Comparison of ENCODE assay signal across 15 cellular contexts in the genomic region with DNA sequence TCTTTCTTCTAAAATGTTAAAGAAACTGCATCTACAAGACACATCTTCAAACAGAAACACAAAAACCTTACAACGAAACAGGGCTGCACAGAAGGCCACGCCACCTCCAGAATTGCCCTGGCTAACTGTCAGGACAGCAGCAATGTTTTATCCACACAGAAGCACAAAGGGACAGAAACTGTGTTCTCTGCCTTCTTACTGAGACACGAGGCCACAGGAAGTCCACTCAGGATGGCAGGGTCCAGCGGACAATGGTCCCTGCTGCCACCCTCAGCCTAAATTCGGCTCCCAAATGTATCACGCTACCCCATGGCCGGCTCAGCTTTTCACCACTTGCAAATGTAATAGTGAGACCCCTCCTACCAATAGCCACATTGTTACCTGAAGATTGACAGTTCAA.
DNase-seq lines count a peak whose midpoint lies in the region; ATAC-seq and TF ChIP-seq lines count a peak whose summit lies in the region.
"Had no signal": no experiment of that assay in that cellular context is flagged by ENCODE, and none has a peak within 500 bp of the region (broad histone marks: within the 10 kb centered on the region; RNA-seq: fewer than 3 reads in every experiment).

No MANE protein-coding gene starts in this region.

- 0 out of 2 replicates have a peak overlapping the region, but pooled peaks have one; percentile 5 for H3K27ac Mint-ChIP-seq in WTC11

- H3K4me3 Mint-ChIP-seq in WTC11: no peak overlapping the region

- H3K4me1 Mint-ChIP-seq in WTC11: peaks cover 29% of the 10 kb centered on the region

- no peak overlapping the region for H3K4me3 ChIP-seq in H7 (ENCODE audit: insufficient read depth, low read depth, low read length)

- no peaks in the 10 kb centered on the region for H3K36me3 Mint-ChIP-seq in WTC11

- CTCF ChIA-PET in WTC11 (lab: Charles Lee): no interaction called here

- DNase-seq in H7 (peak; percentile 20), WTC11 (ENCODE audit: low spot score) (no peak), left lobe of liver (ENCODE audit: low spot score) (peak; percentile 14), posterior vena cava (ENCODE audit: low spot score) (peak; percentile 59)
- no peak for DNase-seq in stimulated activated CD4-positive, alpha-beta T cell treated with anti-CD3 and anti-CD28 coated beads, Interleukin-2, amount 100 ng/mL, for 48 hours
- DNase-seq in activated CD8-positive, alpha-beta memory T cell treated with anti-CD3 and anti-CD28 coated beads, Interleukin-2, amount 50 U/mL, for 48 hours: no peak
- DNase-seq: ACHN, KG1, NCI-H187, NCI-H2107, NCI-H226, NCI-H82, OCI-M1, SHP77 had no signal

- POLR2A ChIA-PET in WTC11 (lab: Charles Lee): no interaction called here

- H3K9me3 Mint-ChIP-seq in WTC11: no peaks in the 10 kb centered on the region

- H3K36me3 ChIP-seq in H7 (replicated peaks; ENCODE audit: control insufficient read depth, insufficient read depth, low read length): no peaks in the 10 kb centered on the region

- ATAC-seq in WTC11 (no peak), left lobe of liver (no peak), HG03432 (IDR thresholded peaks at IDR 0.05; ENCODE audit: unreplicated experiment) (no peak)

- no peaks in the 10 kb centered on the region for H3K27me3 Mint-ChIP-seq in WTC11 (ENCODE audit: low read depth)

- no peaks in the 10 kb centered on the region for H3K27me3 ChIP-seq in H7 (ENCODE audit: control insufficient read depth, insufficient read depth, low read length)

- intact Hi-C loops in posterior vena cava (cut with DNase I): no loop called here

- no peak for TF ChIP-seq CTCF in WTC11 (IDR thresholded peaks at IDR 0.05)

TF ChIP-seq in WTC11, 78 proteins besides CTCF, POLR2A, EP300 and RAD21:
- no peak for TF ChIP-seq ATF3 (CRISPR knock-in tag; conservative IDR thresholded peaks at IDR 0.05)
- no peak for TF ChIP-seq SMAD3 (CRISPR knock-in tag; IDR thresholded peaks at IDR 0.05; ENCODE audit: borderline replicate concordance)
- TF ChIP-seq CREM (CRISPR knock-in tag; IDR thresholded peaks at IDR 0.05): no peak
- no peak for TF ChIP-seq FOXJ3 (CRISPR knock-in tag; IDR thresholded peaks at IDR 0.05; ENCODE audit: borderline replicate concordance)
- TF ChIP-seq, protein P1, sequence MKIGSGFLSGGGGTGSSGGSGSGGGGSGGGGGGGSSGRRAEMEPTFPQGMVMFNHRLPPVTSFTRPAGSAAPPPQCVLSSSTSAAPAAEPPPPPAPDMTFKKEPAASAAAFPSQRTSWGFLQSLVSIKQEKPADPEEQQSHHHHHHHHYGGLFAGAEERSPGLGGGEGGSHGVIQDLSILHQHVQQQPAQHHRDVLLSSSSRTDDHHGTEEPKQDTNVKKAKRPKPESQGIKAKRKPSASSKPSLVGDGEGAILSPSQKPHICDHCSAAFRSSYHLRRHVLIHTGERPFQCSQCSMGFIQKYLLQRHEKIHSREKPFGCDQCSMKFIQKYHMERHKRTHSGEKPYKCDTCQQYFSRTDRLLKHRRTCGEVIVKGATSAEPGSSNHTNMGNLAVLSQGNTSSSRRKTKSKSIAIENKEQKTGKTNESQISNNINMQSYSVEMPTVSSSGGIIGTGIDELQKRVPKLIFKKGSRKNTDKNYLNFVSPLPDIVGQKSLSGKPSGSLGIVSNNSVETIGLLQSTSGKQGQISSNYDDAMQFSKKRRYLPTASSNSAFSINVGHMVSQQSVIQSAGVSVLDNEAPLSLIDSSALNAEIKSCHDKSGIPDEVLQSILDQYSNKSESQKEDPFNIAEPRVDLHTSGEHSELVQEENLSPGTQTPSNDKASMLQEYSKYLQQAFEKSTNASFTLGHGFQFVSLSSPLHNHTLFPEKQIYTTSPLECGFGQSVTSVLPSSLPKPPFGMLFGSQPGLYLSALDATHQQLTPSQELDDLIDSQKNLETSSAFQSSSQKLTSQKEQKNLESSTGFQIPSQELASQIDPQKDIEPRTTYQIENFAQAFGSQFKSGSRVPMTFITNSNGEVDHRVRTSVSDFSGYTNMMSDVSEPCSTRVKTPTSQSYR (CRISPR knock-in tag; IDR thresholded peaks at IDR 0.05): no peak
- TF ChIP-seq SOX15 (CRISPR knock-in tag; IDR thresholded peaks at IDR 0.05): no peak
- TF ChIP-seq SP1 (CRISPR knock-in tag; conservative IDR thresholded peaks at IDR 0.05): no peak
- no peak for TF ChIP-seq GABPB1 (CRISPR knock-in tag; IDR thresholded peaks at IDR 0.05)
- TF ChIP-seq FOXK1 (CRISPR knock-in tag; IDR thresholded peaks at IDR 0.05): no peak
- TF ChIP-seq MLX (CRISPR knock-in tag; IDR thresholded peaks at IDR 0.05): no peak
- no peak for TF ChIP-seq AFF4 (CRISPR knock-in tag; IDR thresholded peaks at IDR 0.05; ENCODE audit: borderline replicate concordance)
TF ChIP-seq in WTC11: peak in this region for 0.

Comparison
In these comparisons a context has a peak if more than half of its experiments do, and no peak if none do; other contexts are left out.
1. DNase-seq: peak in H7 (single experiment), left lobe of liver (single experiment) and posterior vena cava (single experiment); none in WTC11 (single experiment), stimulated activated CD4-positive, alpha-beta T cell treated with anti-CD3 and anti-CD28 coated beads, Interleukin-2, amount 100 ng/mL, for 48 hours (0 of 2) and activated CD8-positive, alpha-beta memory T cell treated with anti-CD3 and anti-CD28 coated beads, Interleukin-2, amount 50 U/mL, for 48 hours (single experiment).